17 cellular contexts compared by ENCODE assay signal in the genomic region with DNA sequence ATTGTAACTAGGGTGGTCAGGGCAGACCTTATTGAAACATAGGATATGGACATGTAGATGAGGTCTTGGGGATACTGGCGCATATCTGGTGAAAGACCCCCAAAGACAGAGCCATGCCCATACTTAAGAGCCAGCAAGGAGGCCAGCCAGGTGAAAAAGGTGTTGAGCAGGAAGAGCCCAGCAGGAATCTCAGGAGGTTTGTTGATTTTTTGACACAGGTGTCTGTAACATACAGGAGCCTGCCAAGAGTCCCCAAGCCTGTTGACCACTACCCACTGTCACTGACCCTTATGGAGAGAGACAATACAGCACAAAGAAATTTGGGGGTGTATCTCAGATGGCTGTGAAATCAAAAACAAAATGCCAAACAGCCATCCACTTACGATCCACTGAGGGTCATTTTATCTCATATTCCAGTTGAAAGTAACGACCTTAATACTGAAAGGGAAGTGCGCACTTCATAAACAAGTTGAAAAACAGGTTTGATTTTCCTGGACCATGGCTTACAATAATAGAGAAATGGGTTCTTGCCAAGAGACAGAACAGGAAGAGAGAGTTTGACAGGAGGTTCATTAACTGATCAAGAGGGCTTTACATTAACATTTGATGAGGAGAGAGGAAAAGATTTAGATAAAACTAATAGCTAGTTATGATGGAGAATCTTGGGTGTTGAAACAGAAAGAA.
A peak's percentile ranks its signal among the peaks of the same experiment; 100 is the strongest.
DNase-seq lines count a peak whose midpoint lies in the region; FAIRE-seq and TF ChIP-seq lines count a peak whose summit lies in the region.
"Had no signal": no experiment of that assay in that cellular context is flagged by ENCODE, and none has a peak within 500 bp of the region (broad histone marks: within the 10 kb centered on the region; RNA-seq: fewer than 3 reads in every experiment).

No MANE protein-coding gene starts in this region.

- H3K27ac ChIP-seq in small intestine (ENCODE audit: low read depth in 1 of 2, low read length in 1 of 2) (no peak overlapping the region), stomach (peak overlapping the region in 2 of 5 donors; percentile 6 to 29)
- H3K27ac ChIP-seq in CD4-positive, alpha-beta memory T cell (ENCODE audit: low read depth, low read length), result no peak overlapping the region
- H3K27ac ChIP-seq: KMS-11 had no signal

- no peak for TF ChIP-seq POLR2A in stomach (IDR thresholded peaks at IDR 0.05)

- no peak overlapping the region for H3K4me3 Mint-ChIP-seq in dendritic cell treated with granulocyte-macrophage colony-stimulating factor and Interleukin-4, amounts not matched to agents 40 ng/mL and 50 ng/mL, for 4 days
- H3K4me3 Mint-ChIP-seq in CD4-positive, alpha-beta memory T cell, result no peak overlapping the region
- no peak overlapping the region for H3K4me3 Mint-ChIP-seq in activated T-helper 2 cell treated with anti-CD3 and anti-CD28 coated beads, Interferon-gamma antibody, Interleukin-2, Interleukin-4, amounts not matched to agents 10 μg/mL and 5 μg/mL and 100 μg/mL, durations not matched to agents 14 hours and 24 hours and 36 hours (ENCODE audit: low read depth)
- H3K4me3 Mint-ChIP-seq: activated CD4-positive, alpha-beta T cell treated with anti-CD3 and anti-CD28 coated beads, Interleukin-2, amount 10 ng/mL, durations not matched to agents 24 days and 14 days; CD8-positive, alpha-beta T cell had no signal

- no peaks in the 10 kb centered on the region for H3K27me3 ChIP-seq in small intestine (ENCODE audit: control insufficient read depth in 2 of 2, insufficient read depth in 2 of 2, low read length in 2 of 2)
- no peaks in the 10 kb centered on the region for H3K27me3 ChIP-seq in CD4-positive, alpha-beta memory T cell (ENCODE audit: insufficient read depth, low read length)
- H3K27me3 ChIP-seq in stomach, result no peaks in the 10 kb centered on the region

- CTCF ChIA-PET in CD4-positive, alpha-beta memory T cell (lab: Charles Lee; ENCODE audit: partially characterized antibody), result no interaction called here

- no peaks in the 10 kb centered on the region for H3K4me1 ChIP-seq in small intestine (ENCODE audit: control insufficient read depth in 2 of 2, insufficient read depth in 1 of 2, low read depth in 1 of 2, low read length in 1 of 2)
- H3K4me1 ChIP-seq in CD4-positive, alpha-beta memory T cell (ENCODE audit: insufficient read depth, low read length), result no peaks in the 10 kb centered on the region
- H3K4me1 ChIP-seq in stomach, result peaks cover 0 to 6% (median 3%) of the 10 kb centered on the region in 4 donors

- 22 to 62% (median 46%) methylated on average over 4 of the region's 4 CpGs for WGBS in small intestine, 3 donors
- 35 to 62% (median 43%) methylated on average over 4 of the region's 4 CpGs for WGBS in stomach, 5 donors

- peak; percentile 85 for DNase-seq in DMS79 (lab: John Stamatoyannopoulos, UW)
- DNase-seq in NCI-H345 (lab: John Stamatoyannopoulos, UW), result peak; percentile 71
- peak; percentile 14 for DNase-seq in small intestine
- DNase-seq in CD4-positive, alpha-beta memory T cell, result no peak
- DNase-seq in NCI-H524 treated with DMSO at 0.1 percent for 48 hours (lab: John Stamatoyannopoulos, UW), result no peak
- DNase-seq in activated T-helper 2 cell treated with anti-CD3 and anti-CD28 coated beads, Interferon-gamma antibody, Interleukin-2, Interleukin-4, amounts not matched to agents 10 μg/mL and 5 μg/mL and 100 μg/mL, durations not matched to agents 14 hours and 24 hours and 36 hours (ENCODE audit: low spot score), result no peak
- no peak for DNase-seq in stomach
- DNase-seq: activated CD4-positive, alpha-beta T cell treated with anti-CD3 and anti-CD28 coated beads, Interleukin-2, amount 10 ng/mL, durations not matched to agents 24 days and 14 days; activated CD8-positive, alpha-beta memory T cell treated with anti-CD3 and anti-CD28 coated beads, Interleukin-2, amount 50 U/mL, for 4 hours; activated effector memory CD4-positive, alpha-beta T cell treated with anti-CD3 and anti-CD28 coated beads, Interleukin-2, amount 50 U/mL, for 16 hours; CD8-positive, alpha-beta T cell; effector CD4-positive, alpha-beta T cell; left cardiac atrium; NCI-H2171 treated with DMSO at 0.1 percent for 48 hours; SW 1271 had no signal

- intact Hi-C loops in dendritic cell treated with granulocyte-macrophage colony-stimulating factor and Interleukin-4, amounts not matched to agents 40 ng/mL and 50 ng/mL, for 4 days (cut with micrococcal nuclease), result no loop called here
- intact Hi-C loops in CD4-positive, alpha-beta memory T cell (cut with micrococcal nuclease), result no loop called here
- intact Hi-C loops in activated T-helper 2 cell treated with anti-CD3 and anti-CD28 coated beads, Interferon-gamma antibody, Interleukin-2, Interleukin-4, amounts not matched to agents 10 μg/mL and 5 μg/mL and 100 μg/mL, durations not matched to agents 14 hours and 24 hours and 36 hours (cut with micrococcal nuclease), result no loop called here
- intact Hi-C loops in stomach (cut with DNase I; ENCODE audit: low total_unique reads), result no loop called here

- FAIRE-seq in small intestine (lab: Jason Lieb, UNC), result no peak

- no peaks in the 10 kb centered on the region for H3K27me3 Mint-ChIP-seq in dendritic cell treated with granulocyte-macrophage colony-stimulating factor and Interleukin-4, amounts not matched to agents 40 ng/mL and 50 ng/mL, for 4 days
- peaks cover 0 to 1% of the 10 kb centered on the region in 2 donors for H3K27me3 Mint-ChIP-seq in CD4-positive, alpha-beta memory T cell
- peaks cover 6% of the 10 kb centered on the region for H3K27me3 Mint-ChIP-seq in activated T-helper 2 cell treated with anti-CD3 and anti-CD28 coated beads, Interferon-gamma antibody, Interleukin-2, Interleukin-4, amounts not matched to agents 10 μg/mL and 5 μg/mL and 100 μg/mL, durations not matched to agents 14 hours and 24 hours and 36 hours (ENCODE audit: low read depth)

- no peaks in the 10 kb centered on the region for H3K9me3 ChIP-seq in small intestine (ENCODE audit: control insufficient read depth, low read depth)
- no peaks in the 10 kb centered on the region for H3K9me3 ChIP-seq in CD4-positive, alpha-beta memory T cell (ENCODE audit: control insufficient read depth in 1 of 2, low read length in 2 of 2)
- no peaks in the 10 kb centered on the region for H3K9me3 ChIP-seq in stomach

- TF ChIP-seq CTCF in stomach (IDR thresholded peaks at IDR 0.05), result no peak

- H3K36me3 Mint-ChIP-seq in dendritic cell treated with granulocyte-macrophage colony-stimulating factor and Interleukin-4, amounts not matched to agents 40 ng/mL and 50 ng/mL, for 4 days (ENCODE audit: low read depth), result no peaks in the 10 kb centered on the region
- H3K36me3 Mint-ChIP-seq in CD4-positive, alpha-beta memory T cell, result no peaks in the 10 kb centered on the region
- no peaks in the 10 kb centered on the region for H3K36me3 Mint-ChIP-seq in activated T-helper 2 cell treated with anti-CD3 and anti-CD28 coated beads, Interferon-gamma antibody, Interleukin-2, Interleukin-4, amounts not matched to agents 10 μg/mL and 5 μg/mL and 100 μg/mL, durations not matched to agents 14 hours and 24 hours and 36 hours (ENCODE audit: low read depth)
- H3K36me3 Mint-ChIP-seq: CD8-positive, alpha-beta T cell had no signal

- H3K36me3 ChIP-seq in small intestine (ENCODE audit: control insufficient read depth in 2 of 2, insufficient read depth in 2 of 2, low read length in 2 of 2) (no peaks in the 10 kb centered on the region), stomach (no peaks in the 10 kb centered on the region)
- H3K36me3 ChIP-seq in CD4-positive, alpha-beta memory T cell (ENCODE audit: insufficient read depth, low read length), result no peaks in the 10 kb centered on the region

- H3K4me3 ChIP-seq in small intestine (ENCODE audit: low read depth in 1 of 2, low read length in 2 of 2), result no peak overlapping the region
- no peak overlapping the region for H3K4me3 ChIP-seq in CD4-positive, alpha-beta memory T cell (ENCODE audit: low read length in 2 of 2)
- no peak overlapping the region for H3K4me3 ChIP-seq in stomach

- POLR2A ChIA-PET in CD4-positive, alpha-beta memory T cell (lab: Charles Lee; ENCODE audit: partially characterized antibody), result no interaction called here

- peak overlapping the region; percentile 30 for H3K27ac Mint-ChIP-seq in dendritic cell treated with granulocyte-macrophage colony-stimulating factor and Interleukin-4, amounts not matched to agents 40 ng/mL and 50 ng/mL, for 4 days
- no peak overlapping the region for H3K27ac Mint-ChIP-seq in CD4-positive, alpha-beta memory T cell
- no peak overlapping the region for H3K27ac Mint-ChIP-seq in activated T-helper 2 cell treated with anti-CD3 and anti-CD28 coated beads, Interferon-gamma antibody, Interleukin-2, Interleukin-4, amounts not matched to agents 10 μg/mL and 5 μg/mL and 100 μg/mL, durations not matched to agents 14 hours and 24 hours and 36 hours
- H3K27ac Mint-ChIP-seq: activated CD4-positive, alpha-beta T cell treated with anti-CD3 and anti-CD28 coated beads, Interleukin-2, amount 10 ng/mL, durations not matched to agents 24 days and 14 days; CD8-positive, alpha-beta T cell had no signal

- H3K9me3 Mint-ChIP-seq in dendritic cell treated with granulocyte-macrophage colony-stimulating factor and Interleukin-4, amounts not matched to agents 40 ng/mL and 50 ng/mL, for 4 days, result no peaks in the 10 kb centered on the region
- peaks cover 0 to 5% (median 0%) of the 10 kb centered on the region in 8 donors for H3K9me3 Mint-ChIP-seq in CD4-positive, alpha-beta memory T cell
- no peaks in the 10 kb centered on the region for H3K9me3 Mint-ChIP-seq in activated T-helper 2 cell treated with anti-CD3 and anti-CD28 coated beads, Interferon-gamma antibody, Interleukin-2, Interleukin-4, amounts not matched to agents 10 μg/mL and 5 μg/mL and 100 μg/mL, durations not matched to agents 14 hours and 24 hours and 36 hours
- H3K9me3 Mint-ChIP-seq: CD8-positive, alpha-beta T cell had no signal

- TF ChIP-seq EP300 in stomach (IDR thresholded peaks at IDR 0.05), result no peak

- no peaks in the 10 kb centered on the region for H3K4me1 Mint-ChIP-seq in dendritic cell treated with granulocyte-macrophage colony-stimulating factor and Interleukin-4, amounts not matched to agents 40 ng/mL and 50 ng/mL, for 4 days (ENCODE audit: low read depth)
- H3K4me1 Mint-ChIP-seq in CD4-positive, alpha-beta memory T cell, result no peaks in the 10 kb centered on the region
- H3K4me1 Mint-ChIP-seq in activated T-helper 2 cell treated with anti-CD3 and anti-CD28 coated beads, Interferon-gamma antibody, Interleukin-2, Interleukin-4, amounts not matched to agents 10 μg/mL and 5 μg/mL and 100 μg/mL, durations not matched to agents 14 hours and 24 hours and 36 hours (ENCODE audit: low read depth), result no peaks in the 10 kb centered on the region
- H3K4me1 Mint-ChIP-seq: activated CD4-positive, alpha-beta T cell treated with anti-CD3 and anti-CD28 coated beads, Interleukin-2, amount 10 ng/mL, durations not matched to agents 24 days and 14 days had no signal

Comparison
In these comparisons a context has a peak if more than half of its experiments do, and no peak if none do; other contexts are left out.
1. DNase-seq: peak in DMS79 (single experiment), NCI-H345 (single experiment) and small intestine (single experiment); none in CD4-positive, alpha-beta memory T cell (0 of 5), NCI-H524 treated with DMSO at 0.1 percent for 48 hours (single experiment), activated T-helper 2 cell treated with anti-CD3 and anti-CD28 coated beads, Interferon-gamma antibody, Interleukin-2, Interleukin-4, amounts not matched to agents 10 μg/mL and 5 μg/mL and 100 μg/mL, durations not matched to agents 14 hours and 24 hours and 36 hours (single experiment) and stomach (single experiment).